ENCODE assay signal across 9 cellular contexts in the genomic region with DNA sequence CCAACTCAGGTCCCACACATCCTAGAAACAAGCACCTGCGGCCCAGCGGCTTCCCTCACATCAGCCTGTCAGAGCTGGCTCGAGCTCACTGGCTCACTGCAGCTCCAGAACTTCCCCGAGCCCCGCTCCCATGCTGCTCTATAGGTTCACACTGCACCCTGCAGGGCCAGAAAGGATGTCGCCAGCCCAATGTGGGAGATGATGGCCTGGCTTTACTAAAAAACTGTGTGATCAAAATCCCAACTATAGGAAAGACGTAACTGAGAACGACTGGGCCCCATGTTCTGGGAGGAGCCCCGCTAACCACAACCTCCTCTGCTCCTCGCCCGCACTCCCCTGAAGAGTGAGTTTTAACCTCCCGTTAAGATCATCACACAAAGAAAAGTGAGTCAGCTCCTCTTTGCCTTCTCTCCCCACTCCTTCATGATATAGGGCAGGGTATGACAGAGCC.
DNase-seq lines count a peak whose midpoint lies in the region; ATAC-seq, FAIRE-seq and TF ChIP-seq lines count a peak whose summit lies in the region.
"Had no signal": no experiment of that assay in that cellular context is flagged by ENCODE, and none has a peak within 500 bp of the region (broad histone marks: within the 10 kb centered on the region; RNA-seq: fewer than 3 reads in every experiment).

No MANE protein-coding gene starts in this region.

- H3K36me3 ChIP-seq in GM06990 (ENCODE audit: control insufficient read depth, insufficient read depth, low read length) = peaks cover 42% of the 10 kb centered on the region

- H3K27me3 ChIP-seq in GM06990 (replicated peaks; ENCODE audit: control insufficient read depth, insufficient read depth, low read length) = no peaks in the 10 kb centered on the region

- DNase-seq in GM06990 (ENCODE audit: extremely low read depth, insufficient read length) (no peak), H54 (ENCODE audit: insufficient read length, low spot score) (no peak)
- DNase-seq in activated CD4-positive, alpha-beta T cell treated with anti-CD3 and anti-CD28 coated beads, Interleukin-2, amount 50 U/mL, for 48 hours = peak; percentile 82 to 87
- DNase-seq in effector CD4-positive, alpha-beta T cell = peak; percentile 59
- DNase-seq in stimulated activated CD4-positive, alpha-beta T cell treated with anti-CD3 and anti-CD28 coated beads, Interleukin-12 subunit alpha, Interleukin-12 subunit beta, amount 100 ng/mL, for 4 hours = peak; percentile 63
- DNase-seq: DMS53 had no signal

- peak overlapping the region; percentile 27 for H3K4me3 ChIP-seq in GM06990 (replicated peaks; ENCODE audit: low read depth, low read length)

- ATAC-seq in GM21723 (IDR thresholded peaks at IDR 0.05; ENCODE audit: unreplicated experiment) = no peak
- no peak for ATAC-seq in GM21528 (IDR thresholded peaks at IDR 0.05; ENCODE audit: low FRiP score, unreplicated experiment)
- ATAC-seq in GM21717 (IDR thresholded peaks at IDR 0.05; ENCODE audit: unreplicated experiment) = no peak

- no peak for FAIRE-seq in H54 (lab: Jason Lieb, UNC)

- TF ChIP-seq CTCF in GM06990 (IDR thresholded peaks at IDR 0.05; ENCODE audit: insufficient read depth, low read length, poor library complexity, severe bottlenecking) = peak; percentile 4

- no peak for TF ChIP-seq POLR2A in H54 (IDR thresholded peaks at IDR 0.05; ENCODE audit: low read depth, low read length)

Comparison
In these comparisons a context has a peak if more than half of its experiments do, and no peak if none do; other contexts are left out.
1. DNase-seq: peak in activated CD4-positive, alpha-beta T cell treated with anti-CD3 and anti-CD28 coated beads, Interleukin-2, amount 50 U/mL, for 48 hours (2 of 2), effector CD4-positive, alpha-beta T cell (single experiment) and stimulated activated CD4-positive, alpha-beta T cell treated with anti-CD3 and anti-CD28 coated beads, Interleukin-12 subunit alpha, Interleukin-12 subunit beta, amount 100 ng/mL, for 4 hours (single experiment); none in GM06990 (single experiment) and H54 (single experiment).